20 cellular contexts compared by ENCODE assay signal in the genomic region with DNA sequence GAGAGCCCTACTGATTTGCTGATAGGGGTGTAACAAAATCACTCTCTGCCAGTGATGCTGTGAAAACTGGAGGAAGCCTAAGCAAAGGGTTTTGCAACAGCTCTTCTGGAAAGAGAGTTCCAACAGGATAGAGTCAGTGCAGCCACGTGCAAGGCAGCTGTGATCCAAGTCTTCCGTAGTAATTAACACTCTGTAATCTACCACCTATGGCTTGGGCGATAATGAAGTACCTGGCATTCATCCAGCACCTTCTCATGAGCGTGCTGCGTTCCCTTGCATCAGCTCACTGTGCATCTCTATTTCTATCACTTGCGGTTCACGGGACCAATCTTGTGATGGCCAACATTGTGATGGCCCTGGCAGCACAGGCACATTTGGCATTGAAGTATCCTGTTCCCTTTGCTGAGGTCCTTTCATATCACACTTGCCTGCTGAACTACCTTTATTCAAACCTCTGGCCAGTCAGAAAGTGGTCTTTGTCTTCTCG. TPM values are rescaled to one million over a fixed set of nuclear protein-coding genes. Genes with fewer than 3 reads are reported as not detected.
DNase-seq lines count a peak whose midpoint lies in the region; ATAC-seq and TF ChIP-seq lines count a peak whose summit lies in the region.
"Had no signal": no experiment of that assay in that cellular context is flagged by ENCODE, and none has a peak within 500 bp of the region (broad histone marks: within the 10 kb centered on the region; RNA-seq: fewer than 3 reads in every experiment).

No MANE protein-coding gene starts in this region.

- peak; percentile 51 for DNase-seq in activated CD8-positive, alpha-beta memory T cell treated with anti-CD3 and anti-CD28 coated beads for 24 hours
- DNase-seq in activated CD8-positive, alpha-beta memory T cell treated with anti-CD3 and anti-CD28 coated beads, Interleukin-2, amount 50 U/mL, for 48 hours = no peak
- DNase-seq in NCI-H2171 treated with DMSO at 0.1 percent for 48 hours (lab: John Stamatoyannopoulos, UW) (peak; percentile 61), fibroblast of the conjunctiva (ENCODE audit: low read depth) (peak; percentile 57), aorta (no peak), WERI-Rb-1 (no peak), AG08395 (ENCODE audit: low spot score) (no peak)
- DNase-seq: CD4-positive, alpha-beta memory T cell; cerebellar nuclear complex; GOT3; midbrain; MM.1S; NK-92 treated with Interleukin-12 subunit alpha and Interleukin-12 subunit beta, amount 100 ng/mL, for 24 hours; pancreas; stimulated activated CD4-positive, alpha-beta T cell treated with anti-CD3 and anti-CD28 coated beads, Interleukin-2, amount 100 ng/mL, for 24 hours; stimulated activated naive CD8-positive, alpha-beta T cell treated with anti-CD3 and anti-CD28 coated beads, Interleukin-15, Interleukin-2, amounts not matched to agents 100 U/mL and 50 U/mL, for 24 hours had no signal

- H3K27me3 ChIP-seq in aorta (ENCODE audit: control insufficient read depth in 1 of 2, insufficient read depth in 2 of 2, low read length in 1 of 2) = no peaks in the 10 kb centered on the region
- H3K27me3 ChIP-seq in WERI-Rb-1 (ENCODE audit: insufficient read depth, low read depth, severe bottlenecking) = no peaks in the 10 kb centered on the region
- H3K27me3 ChIP-seq: pancreas had no signal

- H3K36me3 ChIP-seq in aorta (ENCODE audit: control insufficient read depth in 1 of 2, insufficient read depth in 2 of 2, low read length in 1 of 2) (no peaks in the 10 kb centered on the region), WERI-Rb-1 (no peaks in the 10 kb centered on the region)
- H3K36me3 ChIP-seq: pancreas, tibial artery had no signal

- H3K4me3 ChIP-seq in aorta (ENCODE audit: low read length in 2 of 2) = no peak overlapping the region
- H3K4me3 ChIP-seq in WERI-Rb-1 (ENCODE audit: low read depth, low read length) = no peak overlapping the region
- H3K4me3 ChIP-seq: GM12878, pancreas, tibial artery had no signal

- intact Hi-C loops in aorta (cut with DNase I) = no loop called here

- no peak for TF ChIP-seq CTCF in WERI-Rb-1 (IDR thresholded peaks at IDR 0.05; ENCODE audit: low read depth, low read length)

- WGBS in aorta, 2 donors = 80 to 81% methylated on average over 8 of the region's 8 CpGs

- no peaks in the 10 kb centered on the region for H3K4me1 ChIP-seq in aorta (ENCODE audit: control insufficient read depth in 1 of 2, insufficient read depth in 2 of 2, low read length in 2 of 2)
- H3K4me1 ChIP-seq: pancreas, tibial artery had no signal

- ATAC-seq in aorta (ENCODE audit: low FRiP score) = peak; percentile 42
- ATAC-seq: activated T-helper 17 cell treated with anti-CD3 and anti-CD28 coated beads, Interleukin-2, amount 50 U/mL, for 72 hours; GM12878; natural killer cell treated with Interleukin-12 subunit alpha and Interleukin-12 subunit beta and Interleukin-15 and Interleukin-18, amount 100 ng/mL, for 72 hours; stimulated activated naive CD8-positive, alpha-beta T cell treated with anti-CD3 and anti-CD28 coated beads, Interleukin-15, Interleukin-2, amounts not matched to agents 100 U/mL and 50 U/mL, for 24 hours had no signal

- no peaks in the 10 kb centered on the region for H3K9me3 ChIP-seq in aorta (ENCODE audit: control insufficient read depth, low read length)
- no peaks in the 10 kb centered on the region for H3K9me3 ChIP-seq in WERI-Rb-1 (ENCODE audit: severe bottlenecking)
- H3K9me3 ChIP-seq: pancreas, tibial artery had no signal

- H3K27ac ChIP-seq in aorta (ENCODE audit: low read depth in 1 of 2, low read length in 2 of 2) (no peak overlapping the region), WERI-Rb-1 (no peak overlapping the region)
- H3K27ac ChIP-seq: pancreas, tibial artery had no signal

RNA-seq across cellular contexts. Expression of a gene that starts 48.2 kb away (rescaled TPM):
- 1 to 10 TPM; 1.6 to 3.8 TPM for total RNA-seq in aorta
- under 1 TPM; 0.10 to 0.25 TPM for polyA plus RNA-seq in aorta

Comparison
In these comparisons a context has a peak if more than half of its experiments do, and no peak if none do; other contexts are left out.
1. DNase-seq: peak in activated CD8-positive, alpha-beta memory T cell treated with anti-CD3 and anti-CD28 coated beads for 24 hours (single experiment), NCI-H2171 treated with DMSO at 0.1 percent for 48 hours (single experiment) and fibroblast of the conjunctiva (single experiment); none in activated CD8-positive, alpha-beta memory T cell treated with anti-CD3 and anti-CD28 coated beads, Interleukin-2, amount 50 U/mL, for 48 hours (single experiment), aorta (0 of 2), WERI-Rb-1 (single experiment) and AG08395 (single experiment).